Comparison of ENCODE assay signal across 8 cellular contexts in genomic region chr20:346640-347316, GRCh38. TPM values are rescaled to one million over a fixed set of nuclear protein-coding genes. Genes with fewer than 3 reads are reported as not detected.
DNase-seq lines count a peak whose midpoint lies in the region; ATAC-seq and TF ChIP-seq lines count a peak whose summit lies in the region.

A gene with protein sequence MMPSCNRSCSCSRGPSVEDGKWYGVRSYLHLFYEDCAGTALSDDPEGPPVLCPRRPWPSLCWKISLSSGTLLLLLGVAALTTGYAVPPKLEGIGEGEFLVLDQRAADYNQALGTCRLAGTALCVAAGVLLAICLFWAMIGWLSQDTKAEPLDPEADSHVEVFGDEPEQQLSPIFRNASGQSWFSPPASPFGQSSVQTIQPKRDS (plus strand): TSS chr20:347111. CDS start chr20:349644, 2,533 bp downstream.

- peak within 1 kb of the TSS; percentile 26 to 84 (median 65) for H3K4me3 ChIP-seq in thyroid gland (replicated peaks in 1 of 3)

- DNase-seq in DMS114 treated with DMSO at 0.1 percent for 48 hours (lab: John Stamatoyannopoulos, UW; ENCODE audit: unreplicated experiment), result peak; percentile 31
- peak; percentile 61 for DNase-seq in NCI-H146 treated with DMSO at 0.1 percent for 48 hours (lab: John Stamatoyannopoulos, UW; ENCODE audit: unreplicated experiment)
- DNase-seq in activated CD4-positive, alpha-beta memory T cell treated with anti-CD3 and anti-CD28 coated beads, Interleukin-2, amount 10 ng/mL, durations not matched to agents 7 days and 5 days, result no peak
- peak; percentile 42 to 46 for DNase-seq in erythroblast (lab: John Stamatoyannopoulos, UW)
- DNase-seq in middle frontal gyrus (ENCODE audit: extremely low spot score, low spot score), result peak; percentile 54
- peak; percentile 70 to 74 for DNase-seq in thyroid gland
- no peak for DNase-seq in central memory CD4-positive, alpha-beta T cell

- TF ChIP-seq POLR2A in erythroblast (IDR thresholded peaks at IDR 0.05; ENCODE audit: low read length) (no peak), thyroid gland (IDR thresholded peaks at IDR 0.05) (peak; percentile 34 to 64)

- H3K4me1 Mint-ChIP-seq in activated CD4-positive, alpha-beta memory T cell treated with anti-CD3 and anti-CD28 coated beads, Interleukin-2, amount 10 ng/mL, durations not matched to agents 7 days and 5 days, result peaks cover 19% of the 10 kb centered on the region

- peak; percentile 40 for ATAC-seq in GM21619 (IDR thresholded peaks at IDR 0.05; ENCODE audit: unreplicated experiment)

- peaks cover 7% of the 10 kb centered on the region for H3K27me3 Mint-ChIP-seq in activated CD4-positive, alpha-beta memory T cell treated with anti-CD3 and anti-CD28 coated beads, Interleukin-2, amount 10 ng/mL, durations not matched to agents 7 days and 5 days

- 1 to 2% methylated on average over 22 to 28 of the region's 50 CpGs for WGBS in thyroid gland, 2 donors

- CTCF ChIA-PET in activated CD4-positive, alpha-beta memory T cell treated with anti-CD3 and anti-CD28 coated beads, Interleukin-2, amount 10 ng/mL, durations not matched to agents 7 days and 5 days (lab: Charles Lee), result interaction anchor here (3.4 kb wide), 1 partner anchor 16 kb away, joined by 15 read pairs; no protein-coding TSS in a partner anchor

- no peaks in the 10 kb centered on the region for H3K27me3 ChIP-seq in thyroid gland

- POLR2A ChIA-PET in activated CD4-positive, alpha-beta memory T cell treated with anti-CD3 and anti-CD28 coated beads, Interleukin-2, amount 10 ng/mL, durations not matched to agents 7 days and 5 days (lab: Charles Lee), result interaction anchor here (1.7 kb wide), 1 partner anchor 21 kb away, joined by 5 read pairs; the partner anchor contains the start of gene SOX12

- H3K36me3 ChIP-seq in thyroid gland, result no peaks in the 10 kb centered on the region

- peaks cover 2% of the 10 kb centered on the region for H3K36me3 Mint-ChIP-seq in activated CD4-positive, alpha-beta memory T cell treated with anti-CD3 and anti-CD28 coated beads, Interleukin-2, amount 10 ng/mL, durations not matched to agents 7 days and 5 days (ENCODE audit: low read depth)

- H3K27ac Mint-ChIP-seq in activated CD4-positive, alpha-beta memory T cell treated with anti-CD3 and anti-CD28 coated beads, Interleukin-2, amount 10 ng/mL, durations not matched to agents 7 days and 5 days, result peak within 1 kb of the TSS; percentile 21

- H3K27ac ChIP-seq in thyroid gland, result peak within 1 kb of the TSS; percentile 88 to 93 (median 91)

- no peak for TF ChIP-seq CTCF in thyroid gland (IDR thresholded peaks at IDR 0.05)

- peaks cover 0 to 12% of the 10 kb centered on the region in 2 donors for H3K4me1 ChIP-seq in thyroid gland

- peak within 1 kb of the TSS; percentile 87 for H3K4me3 Mint-ChIP-seq in activated CD4-positive, alpha-beta memory T cell treated with anti-CD3 and anti-CD28 coated beads, Interleukin-2, amount 10 ng/mL, durations not matched to agents 7 days and 5 days

- intact Hi-C loops in thyroid gland (cut with DNase I), result no loop called here

- no peaks in the 10 kb centered on the region for H3K9me3 ChIP-seq in thyroid gland

- H3K9me3 Mint-ChIP-seq in activated CD4-positive, alpha-beta memory T cell treated with anti-CD3 and anti-CD28 coated beads, Interleukin-2, amount 10 ng/mL, durations not matched to agents 7 days and 5 days, result no peaks in the 10 kb centered on the region

RNA-seq across cellular contexts. Expression of the gene that starts here (rescaled TPM):
- total RNA-seq in activated CD4-positive, alpha-beta memory T cell treated with anti-CD3 and anti-CD28 coated beads, Interleukin-2, amount 10 ng/mL, durations not matched to agents 7 days and 5 days, result 1 to 10 TPM; 1.8 to 2.7 TPM
- 10 to 100 TPM; 29.8 to 56.7 (median 42.4) TPM for total RNA-seq in thyroid gland

Comparison
In these comparisons a context has a peak if more than half of its experiments do, and no peak if none do; other contexts are left out.
1. RNA of the gene that starts here (total RNA-seq): 29.8 to 56.7 TPM in thyroid gland; 1.8 to 2.7 TPM in activated CD4-positive, alpha-beta memory T cell treated with anti-CD3 and anti-CD28 coated beads, Interleukin-2, amount 10 ng/mL, durations not matched to agents 7 days and 5 days; every median in the first group is over 4 times any median in the second.
2. DNase-seq: peak in DMS114 treated with DMSO at 0.1 percent for 48 hours (single experiment), NCI-H146 treated with DMSO at 0.1 percent for 48 hours (single experiment), erythroblast (2 of 2), middle frontal gyrus (single experiment) and thyroid gland (2 of 2); none in activated CD4-positive, alpha-beta memory T cell treated with anti-CD3 and anti-CD28 coated beads, Interleukin-2, amount 10 ng/mL, durations not matched to agents 7 days and 5 days (single experiment) and central memory CD4-positive, alpha-beta T cell (single experiment).